Comparison of ENCODE assay signal across 8 cellular contexts in the genomic region with DNA sequence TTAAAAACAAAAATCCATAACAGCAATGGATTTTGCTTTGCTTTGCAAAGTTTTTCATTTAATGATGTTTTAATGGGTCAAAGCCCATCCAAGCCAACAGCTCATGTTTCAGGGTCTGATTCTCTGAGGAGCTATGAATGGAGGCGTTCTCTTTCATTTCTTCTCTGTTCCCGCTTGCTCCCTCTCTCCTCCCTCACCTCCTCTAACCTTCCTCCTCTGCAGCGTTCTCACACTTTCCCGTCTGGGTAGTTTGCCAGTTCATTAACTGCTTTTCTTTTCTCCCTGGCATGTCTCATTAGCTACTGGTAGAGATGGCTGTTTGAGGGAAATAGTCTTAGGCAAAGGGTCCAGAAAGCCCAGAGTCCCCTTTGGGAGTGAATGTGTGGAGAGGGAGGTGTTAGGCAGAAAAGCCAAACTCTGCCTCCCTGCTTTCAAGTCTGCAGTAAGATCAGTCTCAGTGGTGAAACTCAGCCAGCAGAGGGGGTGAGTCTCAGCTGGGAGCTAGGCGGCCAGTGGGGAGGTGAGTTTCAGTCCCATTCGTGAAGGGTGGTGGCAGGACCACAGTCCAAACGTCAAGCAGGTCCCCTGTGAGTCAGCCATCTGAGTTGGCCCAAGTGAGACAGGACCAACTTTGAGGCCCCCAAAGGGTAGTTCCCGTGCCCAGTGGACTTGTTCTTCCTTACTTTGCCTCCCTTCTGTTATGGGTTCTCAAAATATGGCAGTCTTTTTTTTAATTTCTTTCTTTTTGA. TPM values are rescaled to one million over a fixed set of nuclear protein-coding genes. Genes with fewer than 3 reads are reported as not detected.
DNase-seq lines count a peak whose midpoint lies in the region; ATAC-seq and TF ChIP-seq lines count a peak whose summit lies in the region.
"Not testable (repeated sequence)": the region's sequence is repeated elsewhere in the genome, so short reads cannot be mapped to it uniquely, and the experiment has no call there.

No MANE protein-coding gene starts in this region.

- H3K27ac ChIP-seq in HEK293 (ENCODE audit: extremely low read depth, low read depth, low read length): 0 out of 2 replicates have a peak overlapping the region, but pooled peaks have one; percentile 46
- H3K27ac ChIP-seq in SK-N-SH (ENCODE audit: low read depth in 2 of 2, low read length in 1 of 2); mammary epithelial cell (ENCODE audit: insufficient read depth, low read depth, low read length): not testable (repeated sequence)

- not testable (repeated sequence) for H3K4me1 ChIP-seq in HEK293 (ENCODE audit: control insufficient read depth, insufficient read depth, low read length); mammary epithelial cell (ENCODE audit: insufficient read depth, low read length)
- H3K4me1 ChIP-seq in SK-N-SH (ENCODE audit: control insufficient read depth in 1 of 2, insufficient read depth in 2 of 2, low read depth in 1 of 2, low read length in 1 of 2): peaks cover 5 to 10% of the 10 kb centered on the region in 2 experiments; a peak in 2 of 4 replicates

- in situ Hi-C loops in mammary epithelial cell (cut with MboI; ENCODE audit: low sequenced_read_pairs in 2 of 2): not testable (repeated sequence)

- TF ChIP-seq EP300 in SK-N-SH (IDR thresholded peaks at IDR 0.05; ENCODE audit: borderline replicate concordance in 1 of 2, low read depth in 1 of 2, low read length in 1 of 2): not testable (repeated sequence)

- not testable (repeated sequence) for DNase-seq in AG10803 (ENCODE audit: low read depth); SK-N-SH; retinal pigment epithelial cell (ENCODE audit: low read depth)
- DNase-seq in mammary epithelial cell (peak; percentile 32), iris pigment epithelial cell (ENCODE audit: low read depth) (peak; percentile 1)

- POLR2A ChIA-PET in HEK293 (lab: Yijun Ruan, JAX): interaction anchor here (0.6 kb wide), 1 partner anchor 52 kb away, joined by 5 read pairs; no protein-coding TSS in a partner anchor
- POLR2A ChIA-PET in SK-N-SH (lab: Yijun Ruan, JAX): not testable (repeated sequence)

- TF ChIP-seq RAD21 in SK-N-SH (IDR thresholded peaks at IDR 0.05; ENCODE audit: low read length): not testable (repeated sequence)

- intact Hi-C loops in mammary epithelial cell (cut with micrococcal nuclease): not testable (repeated sequence)

- dilution Hi-C loops in mammary epithelial cell (cut with HindIII; ENCODE audit: low sequenced_read_pairs): not testable (repeated sequence)

- ATAC-seq in GM18873 (IDR thresholded peaks at IDR 0.05; ENCODE audit: low FRiP score, unreplicated experiment) (peak; percentile 97), HG03439 (IDR thresholded peaks at IDR 0.05; ENCODE audit: unreplicated experiment) (peak; percentile 89)

- not testable (repeated sequence) for H3K27me3 ChIP-seq in SK-N-SH (ENCODE audit: insufficient read depth); mammary epithelial cell (ENCODE audit: insufficient read depth, low read length)

- H3F3A ChIP-seq in SK-N-SH (replicated peaks; ENCODE audit: insufficient read depth): not testable (repeated sequence)

- CTCF ChIA-PET in HEK293 (lab: Yijun Ruan, JAX): interaction anchor here (0.6 to 1.0 kb wide), 3 partner anchors 47 to 118 kb away, joined by 3 read pairs; no protein-coding TSS in a partner anchor
- CTCF ChIA-PET in SK-N-SH (lab: Yijun Ruan, JAX): interaction anchor here (0.9 to 1.5 kb wide), 3 partner anchors 63 to 143 kb away, joined by 3 read pairs; no protein-coding TSS in a partner anchor
- CTCF ChIA-PET in mammary epithelial cell (lab: Charles Lee; ENCODE audit: low non-redundant PET): not testable (repeated sequence)

- H3K4me3 ChIP-seq in AG10803 (ENCODE audit: low read length); HEK293 (ENCODE audit: low read depth, low read length); SK-N-SH (ENCODE audit: low read depth in 2 of 2, low read length in 1 of 2); mammary epithelial cell (replicated peaks in 1 of 3; ENCODE audit: insufficient read depth in 1 of 3, low read depth in 2 of 3, low read length in 3 of 3); retinal pigment epithelial cell (ENCODE audit: low read length): not testable (repeated sequence)

- H3K9me3 ChIP-seq in HEK293 (ENCODE audit: control insufficient read depth, insufficient read depth, low read depth, low read length); SK-N-SH; mammary epithelial cell (replicated peaks; ENCODE audit: insufficient read depth, low read length): not testable (repeated sequence)

- H3K4me2 ChIP-seq in SK-N-SH; mammary epithelial cell (ENCODE audit: insufficient read depth, low read depth, low read length): not testable (repeated sequence)

- BruUV-seq in mammary epithelial cell (replicated peaks; lab: Mats Ljungman, UMichigan): not testable (repeated sequence)

- peak; percentile 32 for TF ChIP-seq CTCF in AG10803 (conservative IDR thresholded peaks at IDR 0.05; ENCODE audit: low read length)
- peak; percentile 15; the same call in 1 of the 2 replicates for TF ChIP-seq CTCF in HEK293 (tag by site-specific recombination; IDR thresholded peaks at IDR 0.05)
- TF ChIP-seq CTCF in SK-N-SH (IDR thresholded peaks at IDR 0.05): peak; percentile 47
- peak in 1 of 2 donors; percentile 38 for TF ChIP-seq CTCF in mammary epithelial cell (conservative IDR thresholded peaks at IDR 0.05 in 1 of 2, IDR thresholded peaks at IDR 0.05 in 1 of 2; ENCODE audit: extremely low read depth in 1 of 2, insufficient read depth in 1 of 2, low read depth in 1 of 2, low read length in 2 of 2)
- peak; percentile 31 for TF ChIP-seq CTCF in retinal pigment epithelial cell (conservative IDR thresholded peaks at IDR 0.05; ENCODE audit: low read depth, low read length)

- H3K9me2 ChIP-seq in SK-N-SH: not testable (repeated sequence)

- H3K36me3 ChIP-seq in HEK293 (ENCODE audit: control insufficient read depth in 2 of 2, insufficient read depth in 1 of 2, low read length in 2 of 2); SK-N-SH (replicated peaks in 1 of 2; ENCODE audit: control insufficient read depth in 1 of 2, insufficient read depth in 2 of 2, low read length in 1 of 2); mammary epithelial cell (ENCODE audit: insufficient read depth, low read length): not testable (repeated sequence)

- not testable (repeated sequence) for H3K9ac ChIP-seq in SK-N-SH; mammary epithelial cell (ENCODE audit: insufficient read depth, low read length)

- H3K79me2 ChIP-seq in SK-N-SH (ENCODE audit: insufficient read depth) (peaks cover 53% of the 10 kb centered on the region), mammary epithelial cell (ENCODE audit: insufficient read depth, low read length) (peaks cover 22% of the 10 kb centered on the region)

- H2AFZ ChIP-seq in SK-N-SH (ENCODE audit: low read depth): not testable (repeated sequence)
- peak overlapping the region; percentile 44 for H2AFZ ChIP-seq in mammary epithelial cell (ENCODE audit: low read depth, low read length)

- not testable (repeated sequence) for H4K20me1 ChIP-seq in SK-N-SH (ENCODE audit: insufficient read depth); mammary epithelial cell (ENCODE audit: insufficient read depth, low read length)

- 72% methylated on average over 7 of the region's 8 CpGs for WGBS in SK-N-SH (ENCODE audit: low lambda C conversion rate)
- WGBS in mammary epithelial cell (ENCODE audit: low coverage, missing lambda C conversion rate): 44% methylated on average over 7 of the region's 8 CpGs

RNA-seq across cellular contexts. Expression of a gene that starts 7.3 kb away (rescaled TPM):
- polyA plus RNA-seq in SK-N-SH (2012; rRNA removed) (211 and 219 TPM in 2 replicates), mammary epithelial cell (111 TPM)
- 262 TPM in 2 replicates for polyA plus RNA-seq in SK-N-SH (2012; cell fraction: cytosol; rRNA removed)
- 143 and 147 TPM in 2 replicates for polyA plus RNA-seq in SK-N-SH (2012; cell fraction: nucleus; rRNA removed)
- 100 to 1,000 TPM; 129 to 301 TPM for total RNA-seq in mammary epithelial cell
- polyA minus RNA-seq in mammary epithelial cell: 123 TPM
